In the genomic region with DNA sequence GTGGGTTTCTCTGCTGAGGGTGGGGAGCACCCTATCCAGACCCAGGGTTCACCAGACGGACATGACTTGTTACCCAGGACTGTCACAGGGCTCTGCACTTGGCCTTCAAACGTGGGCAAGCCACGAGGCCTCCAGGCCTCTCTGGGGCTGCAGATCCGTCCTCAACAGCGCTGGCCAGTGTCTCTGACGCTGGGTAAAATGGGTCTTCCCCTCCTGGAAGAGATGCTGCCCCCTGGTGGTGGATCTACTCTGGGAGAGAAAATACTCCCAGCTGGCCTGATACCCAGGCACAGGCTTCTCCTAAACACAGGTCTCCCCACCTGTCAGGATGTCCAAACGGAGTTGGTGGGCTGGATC, we compare ENCODE assay signal across 1 cellular context.
TF ChIP-seq lines count a peak whose summit lies in the region.

No MANE protein-coding gene starts in this region.

TF ChIP-seq in HepG2, 621 proteins besides CTCF, POLR2A, EP300 and RAD21 (continued from another document and continues in another):
- TF ChIP-seq, protein P1, sequence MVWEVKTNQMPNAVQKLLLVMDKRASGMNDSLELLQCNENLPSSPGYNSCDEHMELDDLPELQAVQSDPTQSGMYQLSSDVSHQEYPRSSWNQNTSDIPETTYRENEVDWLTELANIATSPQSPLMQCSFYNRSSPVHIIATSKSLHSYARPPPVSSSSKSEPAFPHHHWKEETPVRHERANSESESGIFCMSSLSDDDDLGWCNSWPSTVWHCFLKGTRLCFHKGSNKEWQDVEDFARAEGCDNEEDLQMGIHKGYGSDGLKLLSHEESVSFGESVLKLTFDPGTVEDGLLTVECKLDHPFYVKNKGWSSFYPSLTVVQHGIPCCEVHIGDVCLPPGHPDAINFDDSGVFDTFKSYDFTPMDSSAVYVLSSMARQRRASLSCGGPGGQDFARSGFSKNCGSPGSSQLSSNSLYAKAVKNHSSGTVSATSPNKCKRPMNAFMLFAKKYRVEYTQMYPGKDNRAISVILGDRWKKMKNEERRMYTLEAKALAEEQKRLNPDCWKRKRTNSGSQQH (CRISPR knock-in tag; IDR thresholded peaks at IDR 0.05; ENCODE audit: low read depth): no peak
- TF ChIP-seq U2AF1 (optimal IDR thresholded peaks at IDR 0.05; ENCODE audit: low read depth, low read length) (no peak), ZMYM2 (CRISPR knock-in tag; IDR thresholded peaks at IDR 0.05) (no peak), ZNF34 (CRISPR knock-in tag; IDR thresholded peaks at IDR 0.05; ENCODE audit: borderline replicate concordance) (no peak), PHF5A (CRISPR knock-in tag; IDR thresholded peaks at IDR 0.05; ENCODE audit: low read depth, unreplicated experiment) (no peak), RCOR2 (CRISPR knock-in tag; IDR thresholded peaks at IDR 0.05) (no peak), YY1 (IDR thresholded peaks at IDR 0.05; ENCODE audit: insufficient read depth, insufficient replicate concordance, low read depth, low read length) (peak; percentile 56), ZNF556 (CRISPR knock-in tag; IDR thresholded peaks at IDR 0.05; ENCODE audit: borderline replicate concordance) (no peak; the same call in 1 of the 2 replicates), ZNF841 (CRISPR knock-in tag; IDR thresholded peaks at IDR 0.05; ENCODE audit: borderline replicate concordance) (no peak), MEIS2 (CRISPR knock-in tag; IDR thresholded peaks at IDR 0.05) (no peak), ZNF10 (CRISPR knock-in tag; IDR thresholded peaks at IDR 0.05; ENCODE audit: borderline replicate concordance, low read depth) (no peak), ZNF746 (CRISPR knock-in tag; IDR thresholded peaks at IDR 0.05) (no peak), ZNF382 (CRISPR knock-in tag; IDR thresholded peaks at IDR 0.05; ENCODE audit: borderline replicate concordance) (no peak), FOXK2 (IDR thresholded peaks at IDR 0.05) (no peak), NFE2L2 (IDR thresholded peaks at IDR 0.05; ENCODE audit: low read length) (no peak), MBD4 (IDR thresholded peaks at IDR 0.05; ENCODE audit: borderline replicate concordance, low read length) (no peak), ZNF124 (CRISPR knock-in tag; IDR thresholded peaks at IDR 0.05) (no peak), NCOA5 (CRISPR knock-in tag; IDR thresholded peaks at IDR 0.05) (no peak), RFX3 (CRISPR knock-in tag; IDR thresholded peaks at IDR 0.05) (no peak), HCFC1 (IDR thresholded peaks at IDR 0.05; ENCODE audit: low read depth, low read length) (no peak), THAP11 (CRISPR knock-in tag; IDR thresholded peaks at IDR 0.05) (0 out of 2 replicates have a peak, but pooled peaks have one; percentile 41)
- TF ChIP-seq, protein P2, sequence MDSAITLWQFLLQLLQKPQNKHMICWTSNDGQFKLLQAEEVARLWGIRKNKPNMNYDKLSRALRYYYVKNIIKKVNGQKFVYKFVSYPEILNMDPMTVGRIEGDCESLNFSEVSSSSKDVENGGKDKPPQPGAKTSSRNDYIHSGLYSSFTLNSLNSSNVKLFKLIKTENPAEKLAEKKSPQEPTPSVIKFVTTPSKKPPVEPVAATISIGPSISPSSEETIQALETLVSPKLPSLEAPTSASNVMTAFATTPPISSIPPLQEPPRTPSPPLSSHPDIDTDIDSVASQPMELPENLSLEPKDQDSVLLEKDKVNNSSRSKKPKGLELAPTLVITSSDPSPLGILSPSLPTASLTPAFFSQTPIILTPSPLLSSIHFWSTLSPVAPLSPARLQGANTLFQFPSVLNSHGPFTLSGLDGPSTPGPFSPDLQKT (CRISPR knock-in tag; IDR thresholded peaks at IDR 0.05; ENCODE audit: borderline replicate concordance): no peak
- TF ChIP-seq, protein P3, sequence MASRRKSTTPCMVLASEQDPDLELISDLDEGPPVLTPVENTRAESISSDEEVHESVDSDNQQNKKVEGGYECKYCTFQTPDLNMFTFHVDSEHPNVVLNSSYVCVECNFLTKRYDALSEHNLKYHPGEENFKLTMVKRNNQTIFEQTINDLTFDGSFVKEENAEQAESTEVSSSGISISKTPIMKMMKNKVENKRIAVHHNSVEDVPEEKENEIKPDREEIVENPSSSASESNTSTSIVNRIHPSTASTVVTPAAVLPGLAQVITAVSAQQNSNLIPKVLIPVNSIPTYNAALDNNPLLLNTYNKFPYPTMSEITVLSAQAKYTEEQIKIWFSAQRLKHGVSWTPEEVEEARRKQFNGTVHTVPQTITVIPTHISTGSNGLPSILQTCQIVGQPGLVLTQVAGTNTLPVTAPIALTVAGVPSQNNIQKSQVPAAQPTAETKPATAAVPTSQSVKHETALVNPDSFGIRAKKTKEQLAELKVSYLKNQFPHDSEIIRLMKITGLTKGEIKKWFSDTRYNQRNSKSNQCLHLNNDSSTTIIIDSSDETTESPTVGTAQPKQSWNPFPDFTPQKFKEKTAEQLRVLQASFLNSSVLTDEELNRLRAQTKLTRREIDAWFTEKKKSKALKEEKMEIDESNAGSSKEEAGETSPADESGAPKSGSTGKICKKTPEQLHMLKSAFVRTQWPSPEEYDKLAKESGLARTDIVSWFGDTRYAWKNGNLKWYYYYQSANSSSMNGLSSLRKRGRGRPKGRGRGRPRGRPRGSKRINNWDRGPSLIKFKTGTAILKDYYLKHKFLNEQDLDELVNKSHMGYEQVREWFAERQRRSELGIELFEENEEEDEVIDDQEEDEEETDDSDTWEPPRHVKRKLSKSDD (CRISPR knock-in tag; IDR thresholded peaks at IDR 0.05; ENCODE audit: low read depth): no peak
- TF ChIP-seq, protein P4, sequence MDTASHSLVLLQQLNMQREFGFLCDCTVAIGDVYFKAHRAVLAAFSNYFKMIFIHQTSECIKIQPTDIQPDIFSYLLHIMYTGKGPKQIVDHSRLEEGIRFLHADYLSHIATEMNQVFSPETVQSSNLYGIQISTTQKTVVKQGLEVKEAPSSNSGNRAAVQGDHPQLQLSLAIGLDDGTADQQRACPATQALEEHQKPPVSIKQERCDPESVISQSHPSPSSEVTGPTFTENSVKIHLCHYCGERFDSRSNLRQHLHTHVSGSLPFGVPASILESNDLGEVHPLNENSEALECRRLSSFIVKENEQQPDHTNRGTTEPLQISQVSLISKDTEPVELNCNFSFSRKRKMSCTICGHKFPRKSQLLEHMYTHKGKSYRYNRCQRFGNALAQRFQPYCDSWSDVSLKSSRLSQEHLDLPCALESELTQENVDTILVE (CRISPR knock-in tag; IDR thresholded peaks at IDR 0.05): no peak
- TF ChIP-seq, protein P5, sequence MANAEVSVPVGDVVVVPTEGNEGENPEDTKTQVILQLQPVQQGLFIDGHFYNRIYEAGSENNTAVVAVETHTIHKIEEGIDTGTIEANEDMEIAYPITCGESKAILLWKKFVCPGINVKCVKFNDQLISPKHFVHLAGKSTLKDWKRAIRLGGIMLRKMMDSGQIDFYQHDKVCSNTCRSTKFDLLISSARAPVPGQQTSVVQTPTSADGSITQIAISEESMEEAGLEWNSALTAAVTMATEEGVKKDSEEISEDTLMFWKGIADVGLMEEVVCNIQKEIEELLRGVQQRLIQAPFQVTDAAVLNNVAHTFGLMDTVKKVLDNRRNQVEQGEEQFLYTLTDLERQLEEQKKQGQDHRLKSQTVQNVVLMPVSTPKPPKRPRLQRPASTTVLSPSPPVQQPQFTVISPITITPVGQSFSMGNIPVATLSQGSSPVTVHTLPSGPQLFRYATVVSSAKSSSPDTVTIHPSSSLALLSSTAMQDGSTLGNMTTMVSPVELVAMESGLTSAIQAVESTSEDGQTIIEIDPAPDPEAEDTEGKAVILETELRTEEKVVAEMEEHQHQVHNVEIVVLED (CRISPR knock-in tag; IDR thresholded peaks at IDR 0.05; ENCODE audit: borderline replicate concordance): no peak
- TF ChIP-seq, protein P6, sequence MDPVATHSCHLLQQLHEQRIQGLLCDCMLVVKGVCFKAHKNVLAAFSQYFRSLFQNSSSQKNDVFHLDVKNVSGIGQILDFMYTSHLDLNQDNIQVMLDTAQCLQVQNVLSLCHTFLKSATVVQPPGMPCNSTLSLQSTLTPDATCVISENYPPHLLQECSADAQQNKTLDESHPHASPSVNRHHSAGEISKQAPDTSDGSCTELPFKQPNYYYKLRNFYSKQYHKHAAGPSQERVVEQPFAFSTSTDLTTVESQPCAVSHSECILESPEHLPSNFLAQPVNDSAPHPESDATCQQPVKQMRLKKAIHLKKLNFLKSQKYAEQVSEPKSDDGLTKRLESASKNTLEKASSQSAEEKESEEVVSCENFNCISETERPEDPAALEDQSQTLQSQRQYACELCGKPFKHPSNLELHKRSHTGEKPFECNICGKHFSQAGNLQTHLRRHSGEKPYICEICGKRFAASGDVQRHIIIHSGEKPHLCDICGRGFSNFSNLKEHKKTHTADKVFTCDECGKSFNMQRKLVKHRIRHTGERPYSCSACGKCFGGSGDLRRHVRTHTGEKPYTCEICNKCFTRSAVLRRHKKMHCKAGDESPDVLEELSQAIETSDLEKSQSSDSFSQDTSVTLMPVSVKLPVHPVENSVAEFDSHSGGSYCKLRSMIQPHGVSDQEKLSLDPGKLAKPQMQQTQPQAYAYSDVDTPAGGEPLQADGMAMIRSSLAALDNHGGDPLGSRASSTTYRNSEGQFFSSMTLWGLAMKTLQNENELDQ (CRISPR knock-in tag; IDR thresholded peaks at IDR 0.05; ENCODE audit: borderline replicate concordance): no peak
- TF ChIP-seq, protein P7, sequence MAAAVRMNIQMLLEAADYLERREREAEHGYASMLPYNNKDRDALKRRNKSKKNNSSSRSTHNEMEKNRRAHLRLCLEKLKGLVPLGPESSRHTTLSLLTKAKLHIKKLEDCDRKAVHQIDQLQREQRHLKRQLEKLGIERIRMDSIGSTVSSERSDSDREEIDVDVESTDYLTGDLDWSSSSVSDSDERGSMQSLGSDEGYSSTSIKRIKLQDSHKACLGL (CRISPR knock-in tag; IDR thresholded peaks at IDR 0.05): no peak
- TF ChIP-seq, protein P8, sequence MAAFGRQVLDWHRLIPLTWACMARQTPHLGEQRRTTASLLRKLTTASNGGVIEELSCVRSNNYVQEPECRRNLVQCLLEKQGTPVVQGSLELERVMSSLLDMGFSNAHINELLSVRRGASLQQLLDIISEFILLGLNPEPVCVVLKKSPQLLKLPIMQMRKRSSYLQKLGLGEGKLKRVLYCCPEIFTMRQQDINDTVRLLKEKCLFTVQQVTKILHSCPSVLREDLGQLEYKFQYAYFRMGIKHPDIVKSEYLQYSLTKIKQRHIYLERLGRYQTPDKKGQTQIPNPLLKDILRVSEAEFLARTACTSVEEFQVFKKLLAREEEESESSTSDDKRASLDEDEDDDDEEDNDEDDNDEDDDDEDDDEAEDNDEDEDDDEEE (CRISPR knock-in tag; IDR thresholded peaks at IDR 0.05): no peak
- TF ChIP-seq, protein P9, sequence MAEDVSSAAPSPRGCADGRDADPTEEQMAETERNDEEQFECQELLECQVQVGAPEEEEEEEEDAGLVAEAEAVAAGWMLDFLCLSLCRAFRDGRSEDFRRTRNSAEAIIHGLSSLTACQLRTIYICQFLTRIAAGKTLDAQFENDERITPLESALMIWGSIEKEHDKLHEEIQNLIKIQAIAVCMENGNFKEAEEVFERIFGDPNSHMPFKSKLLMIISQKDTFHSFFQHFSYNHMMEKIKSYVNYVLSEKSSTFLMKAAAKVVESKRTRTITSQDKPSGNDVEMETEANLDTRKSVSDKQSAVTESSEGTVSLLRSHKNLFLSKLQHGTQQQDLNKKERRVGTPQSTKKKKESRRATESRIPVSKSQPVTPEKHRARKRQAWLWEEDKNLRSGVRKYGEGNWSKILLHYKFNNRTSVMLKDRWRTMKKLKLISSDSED (CRISPR knock-in tag; IDR thresholded peaks at IDR 0.05): no peak
- TF ChIP-seq, protein P10, sequence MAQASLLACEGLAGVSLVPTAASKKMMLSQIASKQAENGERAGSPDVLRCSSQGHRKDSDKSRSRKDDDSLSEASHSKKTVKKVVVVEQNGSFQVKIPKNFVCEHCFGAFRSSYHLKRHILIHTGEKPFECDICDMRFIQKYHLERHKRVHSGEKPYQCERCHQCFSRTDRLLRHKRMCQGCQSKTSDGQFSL (CRISPR knock-in tag; IDR thresholded peaks at IDR 0.05): no peak
- TF ChIP-seq, protein P11, sequence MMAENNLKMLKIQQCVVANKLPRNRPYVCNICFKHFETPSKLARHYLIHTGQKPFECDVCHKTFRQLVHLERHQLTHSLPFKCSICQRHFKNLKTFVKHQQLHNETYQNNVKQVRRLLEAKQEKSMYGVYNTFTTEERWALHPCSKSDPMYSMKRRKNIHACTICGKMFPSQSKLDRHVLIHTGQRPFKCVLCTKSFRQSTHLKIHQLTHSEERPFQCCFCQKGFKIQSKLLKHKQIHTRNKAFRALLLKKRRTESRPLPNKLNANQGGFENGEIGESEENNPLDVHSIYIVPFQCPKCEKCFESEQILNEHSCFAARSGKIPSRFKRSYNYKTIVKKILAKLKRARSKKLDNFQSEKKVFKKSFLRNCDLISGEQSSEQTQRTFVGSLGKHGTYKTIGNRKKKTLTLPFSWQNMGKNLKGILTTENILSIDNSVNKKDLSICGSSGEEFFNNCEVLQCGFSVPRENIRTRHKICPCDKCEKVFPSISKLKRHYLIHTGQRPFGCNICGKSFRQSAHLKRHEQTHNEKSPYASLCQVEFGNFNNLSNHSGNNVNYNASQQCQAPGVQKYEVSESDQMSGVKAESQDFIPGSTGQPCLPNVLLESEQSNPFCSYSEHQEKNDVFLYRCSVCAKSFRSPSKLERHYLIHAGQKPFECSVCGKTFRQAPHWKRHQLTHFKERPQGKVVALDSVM (CRISPR knock-in tag; IDR thresholded peaks at IDR 0.05): peak; percentile 48; the same call in 1 of the 2 replicates
- TF ChIP-seq, protein P12, sequence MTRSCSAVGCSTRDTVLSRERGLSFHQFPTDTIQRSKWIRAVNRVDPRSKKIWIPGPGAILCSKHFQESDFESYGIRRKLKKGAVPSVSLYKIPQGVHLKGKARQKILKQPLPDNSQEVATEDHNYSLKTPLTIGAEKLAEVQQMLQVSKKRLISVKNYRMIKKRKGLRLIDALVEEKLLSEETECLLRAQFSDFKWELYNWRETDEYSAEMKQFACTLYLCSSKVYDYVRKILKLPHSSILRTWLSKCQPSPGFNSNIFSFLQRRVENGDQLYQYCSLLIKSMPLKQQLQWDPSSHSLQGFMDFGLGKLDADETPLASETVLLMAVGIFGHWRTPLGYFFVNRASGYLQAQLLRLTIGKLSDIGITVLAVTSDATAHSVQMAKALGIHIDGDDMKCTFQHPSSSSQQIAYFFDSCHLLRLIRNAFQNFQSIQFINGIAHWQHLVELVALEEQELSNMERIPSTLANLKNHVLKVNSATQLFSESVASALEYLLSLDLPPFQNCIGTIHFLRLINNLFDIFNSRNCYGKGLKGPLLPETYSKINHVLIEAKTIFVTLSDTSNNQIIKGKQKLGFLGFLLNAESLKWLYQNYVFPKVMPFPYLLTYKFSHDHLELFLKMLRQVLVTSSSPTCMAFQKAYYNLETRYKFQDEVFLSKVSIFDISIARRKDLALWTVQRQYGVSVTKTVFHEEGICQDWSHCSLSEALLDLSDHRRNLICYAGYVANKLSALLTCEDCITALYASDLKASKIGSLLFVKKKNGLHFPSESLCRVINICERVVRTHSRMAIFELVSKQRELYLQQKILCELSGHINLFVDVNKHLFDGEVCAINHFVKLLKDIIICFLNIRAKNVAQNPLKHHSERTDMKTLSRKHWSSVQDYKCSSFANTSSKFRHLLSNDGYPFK (CRISPR knock-in tag; IDR thresholded peaks at IDR 0.05; ENCODE audit: borderline replicate concordance): no peak; the same call in 1 of the 2 replicates
- TF ChIP-seq, protein P13, sequence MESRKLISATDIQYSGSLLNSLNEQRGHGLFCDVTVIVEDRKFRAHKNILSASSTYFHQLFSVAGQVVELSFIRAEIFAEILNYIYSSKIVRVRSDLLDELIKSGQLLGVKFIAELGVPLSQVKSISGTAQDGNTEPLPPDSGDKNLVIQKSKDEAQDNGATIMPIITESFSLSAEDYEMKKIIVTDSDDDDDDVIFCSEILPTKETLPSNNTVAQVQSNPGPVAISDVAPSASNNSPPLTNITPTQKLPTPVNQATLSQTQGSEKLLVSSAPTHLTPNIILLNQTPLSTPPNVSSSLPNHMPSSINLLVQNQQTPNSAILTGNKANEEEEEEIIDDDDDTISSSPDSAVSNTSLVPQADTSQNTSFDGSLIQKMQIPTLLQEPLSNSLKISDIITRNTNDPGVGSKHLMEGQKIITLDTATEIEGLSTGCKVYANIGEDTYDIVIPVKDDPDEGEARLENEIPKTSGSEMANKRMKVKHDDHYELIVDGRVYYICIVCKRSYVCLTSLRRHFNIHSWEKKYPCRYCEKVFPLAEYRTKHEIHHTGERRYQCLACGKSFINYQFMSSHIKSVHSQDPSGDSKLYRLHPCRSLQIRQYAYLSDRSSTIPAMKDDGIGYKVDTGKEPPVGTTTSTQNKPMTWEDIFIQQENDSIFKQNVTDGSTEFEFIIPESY (CRISPR knock-in tag; IDR thresholded peaks at IDR 0.05): no peak
